In the genomic region with DNA sequence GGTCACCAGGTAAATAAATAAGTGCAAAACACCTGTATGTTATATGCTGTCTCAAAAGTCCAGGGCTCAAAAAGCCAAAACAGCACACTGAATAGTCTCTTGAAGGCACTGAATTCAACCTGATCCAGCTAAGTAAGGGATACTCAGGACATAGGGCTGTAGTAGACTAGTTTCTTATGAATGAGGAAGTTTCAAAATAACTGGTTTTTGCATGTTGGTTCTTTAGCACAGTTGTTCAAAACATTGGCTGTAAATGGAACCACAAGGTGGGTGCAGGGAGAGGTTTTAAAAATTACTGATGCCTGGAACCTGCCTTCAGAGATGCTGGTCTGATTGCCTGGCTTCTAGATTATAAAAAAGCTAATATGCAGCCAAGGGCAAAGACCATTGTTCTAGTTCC, we compare ENCODE assay signal across 1 cellular context.
TF ChIP-seq lines count a peak whose summit lies in the region.

No MANE protein-coding gene starts in this region.

TF ChIP-seq in WTC11, 78 proteins besides CTCF, POLR2A, EP300 and RAD21 (continued from another document):
- TF ChIP-seq ZMAT4 (CRISPR knock-in tag; IDR thresholded peaks at IDR 0.05) = no peak
